Comparison of ENCODE assay signal across 1 cellular context in the genomic region with DNA sequence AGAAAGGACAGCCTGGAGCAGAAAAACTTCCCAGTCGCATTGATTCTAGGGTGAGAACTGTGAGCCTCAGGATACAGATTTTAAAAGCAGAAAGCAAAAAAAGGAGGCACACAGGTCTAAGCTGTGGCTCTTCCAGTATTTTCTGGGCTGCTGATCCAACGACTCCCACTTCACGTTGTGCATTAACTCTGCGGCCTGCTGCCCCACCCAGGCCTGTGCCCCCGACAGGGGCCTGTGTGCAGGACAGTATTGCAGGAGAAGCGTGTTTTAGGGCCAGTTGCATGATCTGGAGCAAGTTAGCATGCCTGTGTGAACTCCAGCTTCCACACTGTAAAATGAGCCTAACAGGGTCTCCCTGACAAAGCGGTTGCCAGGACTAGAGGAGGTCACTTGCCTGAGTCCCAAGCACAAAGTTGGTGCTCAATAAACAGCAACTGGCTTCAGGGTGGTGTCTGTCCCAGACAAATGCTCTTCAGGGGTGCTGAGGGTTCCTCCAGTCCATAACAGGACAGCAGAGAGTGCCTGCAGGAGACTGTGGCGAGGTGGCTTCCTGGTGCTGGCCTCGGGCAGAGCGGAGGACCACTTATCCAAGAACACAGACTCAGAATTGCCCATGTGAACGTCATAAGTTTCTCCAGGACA.
TF ChIP-seq lines count a peak whose summit lies in the region.

No MANE protein-coding gene starts in this region.

TF ChIP-seq in HepG2, 621 proteins besides CTCF, POLR2A, EP300 and RAD21 (continued from another document):
- TF ChIP-seq, protein P1, sequence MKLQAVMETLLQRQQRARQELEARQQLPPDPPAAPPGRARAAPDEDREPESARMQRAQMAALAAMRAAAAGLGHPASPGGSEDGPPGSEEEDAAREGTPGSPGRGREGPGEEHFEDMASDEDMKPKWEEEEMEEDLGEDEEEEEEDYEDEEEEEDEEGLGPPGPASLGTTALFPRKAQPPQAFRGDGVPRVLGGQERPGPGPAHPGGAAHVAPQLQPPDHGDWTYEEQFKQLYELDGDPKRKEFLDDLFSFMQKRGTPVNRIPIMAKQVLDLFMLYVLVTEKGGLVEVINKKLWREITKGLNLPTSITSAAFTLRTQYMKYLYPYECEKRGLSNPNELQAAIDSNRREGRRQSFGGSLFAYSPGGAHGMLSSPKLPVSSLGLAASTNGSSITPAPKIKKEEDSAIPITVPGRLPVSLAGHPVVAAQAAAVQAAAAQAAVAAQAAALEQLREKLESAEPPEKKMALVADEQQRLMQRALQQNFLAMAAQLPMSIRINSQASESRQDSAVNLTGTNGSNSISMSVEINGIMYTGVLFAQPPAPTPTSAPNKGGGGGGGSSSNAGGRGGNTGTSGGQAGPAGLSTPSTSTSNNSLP (IDR thresholded peaks at IDR 0.05; ENCODE audit: low read depth, low read length): no peak
- TF ChIP-seq SRY (CRISPR knock-in tag; IDR thresholded peaks at IDR 0.05) (no peak), BRD4 (CRISPR knock-in tag; IDR thresholded peaks at IDR 0.05) (no peak), FOXJ3 (CRISPR knock-in tag; IDR thresholded peaks at IDR 0.05; ENCODE audit: borderline replicate concordance) (no peak), ZNF292 (CRISPR knock-in tag; IDR thresholded peaks at IDR 0.05; ENCODE audit: borderline replicate concordance, low read depth) (peak; percentile 14; the same call in 1 of the 2 replicates), ZSCAN22 (CRISPR knock-in tag; IDR thresholded peaks at IDR 0.05) (no peak), ZNF232 (CRISPR knock-in tag; IDR thresholded peaks at IDR 0.05; ENCODE audit: borderline replicate concordance) (no peak), CEBPB (IDR thresholded peaks at IDR 0.05; ENCODE audit: borderline replicate concordance, low read depth, low read length) (no peak), MBNL3 (CRISPR knock-in tag; conservative IDR thresholded peaks at IDR 0.05) (no peak), ZNF891 (CRISPR knock-in tag; IDR thresholded peaks at IDR 0.05) (0 out of 2 replicates have a peak, but pooled peaks have one; percentile 27), HOXA9 (CRISPR knock-in tag; IDR thresholded peaks at IDR 0.05; ENCODE audit: borderline replicate concordance) (no peak), ZNF329 (CRISPR knock-in tag; IDR thresholded peaks at IDR 0.05; ENCODE audit: low read depth) (no peak), ZNF17 (CRISPR knock-in tag; IDR thresholded peaks at IDR 0.05) (no peak), ZNF564 (CRISPR knock-in tag; IDR thresholded peaks at IDR 0.05) (no peak), KDM1A (CRISPR knock-in tag; IDR thresholded peaks at IDR 0.05) (no peak)
- TF ChIP-seq, protein P2, sequence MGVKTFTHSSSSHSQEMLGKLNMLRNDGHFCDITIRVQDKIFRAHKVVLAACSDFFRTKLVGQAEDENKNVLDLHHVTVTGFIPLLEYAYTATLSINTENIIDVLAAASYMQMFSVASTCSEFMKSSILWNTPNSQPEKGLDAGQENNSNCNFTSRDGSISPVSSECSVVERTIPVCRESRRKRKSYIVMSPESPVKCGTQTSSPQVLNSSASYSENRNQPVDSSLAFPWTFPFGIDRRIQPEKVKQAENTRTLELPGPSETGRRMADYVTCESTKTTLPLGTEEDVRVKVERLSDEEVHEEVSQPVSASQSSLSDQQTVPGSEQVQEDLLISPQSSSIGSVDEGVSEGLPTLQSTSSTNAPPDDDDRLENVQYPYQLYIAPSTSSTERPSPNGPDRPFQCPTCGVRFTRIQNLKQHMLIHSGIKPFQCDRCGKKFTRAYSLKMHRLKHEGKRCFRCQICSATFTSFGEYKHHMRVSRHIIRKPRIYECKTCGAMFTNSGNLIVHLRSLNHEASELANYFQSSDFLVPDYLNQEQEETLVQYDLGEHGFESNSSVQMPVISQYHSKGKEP (CRISPR knock-in tag; IDR thresholded peaks at IDR 0.05): no peak
